In the genomic region with DNA sequence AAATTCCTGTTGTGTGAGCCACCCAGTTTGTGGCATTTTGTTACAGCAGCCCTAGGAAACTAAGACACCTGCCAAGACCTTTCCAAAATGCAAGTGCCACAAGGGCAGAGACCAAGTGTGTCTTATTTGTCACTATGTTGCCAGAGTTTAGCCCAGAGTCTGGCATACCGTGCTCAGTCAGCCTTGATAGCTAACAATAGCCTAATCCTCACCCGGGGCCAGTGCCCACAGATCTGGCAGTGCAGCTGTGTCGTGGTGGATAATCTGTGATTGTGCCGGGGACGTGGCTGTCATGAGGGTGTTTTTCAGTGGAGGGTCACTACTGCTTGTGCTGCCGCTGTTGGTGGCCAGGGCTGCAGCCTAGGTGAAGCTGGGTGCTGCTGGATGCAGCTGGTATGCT, we compare ENCODE assay signal across 21 cellular contexts. TPM values are rescaled to one million over a fixed set of nuclear protein-coding genes. Genes with fewer than 3 reads are reported as not detected.
DNase-seq lines count a peak whose midpoint lies in the region; ATAC-seq and TF ChIP-seq lines count a peak whose summit lies in the region.
"Had no signal": no experiment of that assay in that cellular context is flagged by ENCODE, and none has a peak within 500 bp of the region (broad histone marks: within the 10 kb centered on the region; RNA-seq: fewer than 3 reads in every experiment).

No MANE protein-coding gene starts in this region.

- H3K4me3 Mint-ChIP-seq in stimulated activated memory B cell treated with anti-CD40 and anti-IgM and Interleukin-4, amounts not matched to agents 10 μg/mL and 1 μg/mL and 100 μg/mL, for 72 hours, result no peak overlapping the region
- no peak overlapping the region for H3K4me3 Mint-ChIP-seq in CD8-positive, alpha-beta memory T cell
- H3K4me3 Mint-ChIP-seq: CD4-positive, alpha-beta memory T cell; HFFc6; IgD-negative memory B cell had no signal

- no peaks in the 10 kb centered on the region for H3K9me3 ChIP-seq in left ventricle myocardium inferior (replicated peaks)
- H3K9me3 ChIP-seq in CD8-positive, alpha-beta memory T cell (ENCODE audit: low read length), result no peaks in the 10 kb centered on the region
- H3K9me3 ChIP-seq: A549, BE2C had no signal

- H3K27me3 ChIP-seq in left ventricle myocardium inferior (ENCODE audit: low read depth), result no peaks in the 10 kb centered on the region
- no peaks in the 10 kb centered on the region for H3K27me3 ChIP-seq in CD8-positive, alpha-beta memory T cell (ENCODE audit: insufficient read depth, low read length, poor library complexity, severe bottlenecking)
- H3K27me3 ChIP-seq: BE2C had no signal

- DNase-seq in left ventricle myocardium superior (no peak), left ventricle myocardium inferior (no peak), iPS-NIHi11 (ENCODE audit: low spot score) (peak; percentile 42), left lobe of liver (ENCODE audit: low spot score) (no peak)
- DNase-seq in CD8-positive, alpha-beta memory T cell, result no peak
- DNase-seq: BE2C; CD4-positive, alpha-beta memory T cell; COR-L47; DND-41; GF-D8; GOT3; HCEC 1CT; HFFc6 had no signal

- H3K9me3 Mint-ChIP-seq in stimulated activated memory B cell treated with anti-CD40 and anti-IgM and Interleukin-4, amounts not matched to agents 10 μg/mL and 1 μg/mL and 100 μg/mL, for 72 hours, result no peaks in the 10 kb centered on the region
- no peaks in the 10 kb centered on the region for H3K9me3 Mint-ChIP-seq in CD8-positive, alpha-beta memory T cell
- H3K9me3 Mint-ChIP-seq: CD4-positive, alpha-beta memory T cell; IgD-negative memory B cell had no signal

- POLR2A ChIA-PET in CD8-positive, alpha-beta memory T cell (lab: Charles Lee), result no interaction called here

- no peaks in the 10 kb centered on the region for H3K4me1 ChIP-seq in left ventricle myocardium inferior
- H3K4me1 ChIP-seq in CD8-positive, alpha-beta memory T cell (ENCODE audit: insufficient read depth, low read length), result no peaks in the 10 kb centered on the region
- H3K4me1 ChIP-seq: A549, BE2C had no signal

- peaks cover 7% of the 10 kb centered on the region for H3K27me3 Mint-ChIP-seq in stimulated activated memory B cell treated with anti-CD40 and anti-IgM and Interleukin-4, amounts not matched to agents 10 μg/mL and 1 μg/mL and 100 μg/mL, for 72 hours
- H3K27me3 Mint-ChIP-seq in CD8-positive, alpha-beta memory T cell, result peaks cover 8 to 16% of the 10 kb centered on the region in 2 donors

- TF ChIP-seq CTCF in left ventricle myocardium inferior (IDR thresholded peaks at IDR 0.05; ENCODE audit: borderline replicate concordance), result no peak

- TF ChIP-seq EP300 in Ishikawa (IDR thresholded peaks at IDR 0.05; ENCODE audit: borderline replicate concordance), result no peak

- H3K27ac ChIP-seq in left ventricle myocardium inferior (replicated peaks), result no peak overlapping the region
- no peak overlapping the region for H3K27ac ChIP-seq in CD8-positive, alpha-beta memory T cell (ENCODE audit: low read depth, low read length)
- H3K27ac ChIP-seq: A549, C4-2B had no signal

- H3K36me3 ChIP-seq in left ventricle myocardium inferior, result no peaks in the 10 kb centered on the region
- no peaks in the 10 kb centered on the region for H3K36me3 ChIP-seq in CD8-positive, alpha-beta memory T cell (ENCODE audit: insufficient read depth, low read length)
- H3K36me3 ChIP-seq: BE2C had no signal

- no peak overlapping the region for H3K4me3 ChIP-seq in left ventricle myocardium inferior
- no peak overlapping the region for H3K4me3 ChIP-seq in CD8-positive, alpha-beta memory T cell (ENCODE audit: low read length)
- H3K4me3 ChIP-seq: A549 had no signal

- no peak overlapping the region for H3K27ac Mint-ChIP-seq in stimulated activated memory B cell treated with anti-CD40 and anti-IgM and Interleukin-4, amounts not matched to agents 10 μg/mL and 1 μg/mL and 100 μg/mL, for 72 hours
- H3K27ac Mint-ChIP-seq in CD8-positive, alpha-beta memory T cell, result no peak overlapping the region
- H3K27ac Mint-ChIP-seq: CD4-positive, alpha-beta memory T cell; HFFc6; IgD-negative memory B cell had no signal

- CTCF ChIA-PET in CD8-positive, alpha-beta memory T cell (lab: Charles Lee), result no interaction called here

- TF ChIP-seq RAD21 in Ishikawa (IDR thresholded peaks at IDR 0.05; ENCODE audit: low read depth), result no peak

- H3K4me1 Mint-ChIP-seq in stimulated activated memory B cell treated with anti-CD40 and anti-IgM and Interleukin-4, amounts not matched to agents 10 μg/mL and 1 μg/mL and 100 μg/mL, for 72 hours, result no peaks in the 10 kb centered on the region
- H3K4me1 Mint-ChIP-seq in CD8-positive, alpha-beta memory T cell, result no peaks in the 10 kb centered on the region
- H3K4me1 Mint-ChIP-seq: CD4-positive, alpha-beta memory T cell; IgD-negative memory B cell had no signal

- no peaks in the 10 kb centered on the region for H3K36me3 Mint-ChIP-seq in stimulated activated memory B cell treated with anti-CD40 and anti-IgM and Interleukin-4, amounts not matched to agents 10 μg/mL and 1 μg/mL and 100 μg/mL, for 72 hours
- H3K36me3 Mint-ChIP-seq in CD8-positive, alpha-beta memory T cell, result no peaks in the 10 kb centered on the region
- H3K36me3 Mint-ChIP-seq: CD4-positive, alpha-beta memory T cell; IgD-negative memory B cell had no signal

- ATAC-seq in left ventricle myocardium superior (peak; percentile 19), left lobe of liver (no peak), GM19463 (IDR thresholded peaks at IDR 0.05; ENCODE audit: unreplicated experiment) (no peak)
- ATAC-seq in stimulated activated memory B cell treated with anti-CD40 and anti-IgM and Interleukin-4, amounts not matched to agents 10 μg/mL and 1 μg/mL and 100 μg/mL, for 72 hours, result peak; percentile 18
- ATAC-seq: A549 had no signal

- intact Hi-C loops in left ventricle myocardium superior (cut with micrococcal nuclease) (no loop called here), left ventricle myocardium inferior (cut with micrococcal nuclease) (no loop called here)

TF ChIP-seq in Ishikawa, 13 proteins besides CTCF, POLR2A, EP300 and RAD21:
- peak; percentile 72 for TF ChIP-seq TEAD4 (IDR thresholded peaks at IDR 0.05)
- TF ChIP-seq EGR1 (IDR thresholded peaks at IDR 0.05), result no peak
- TF ChIP-seq, protein P1, sequence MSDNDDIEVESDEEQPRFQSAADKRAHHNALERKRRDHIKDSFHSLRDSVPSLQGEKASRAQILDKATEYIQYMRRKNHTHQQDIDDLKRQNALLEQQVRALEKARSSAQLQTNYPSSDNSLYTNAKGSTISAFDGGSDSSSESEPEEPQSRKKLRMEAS (IDR thresholded peaks at IDR 0.05), result no peak
- TF ChIP-seq, protein P2, sequence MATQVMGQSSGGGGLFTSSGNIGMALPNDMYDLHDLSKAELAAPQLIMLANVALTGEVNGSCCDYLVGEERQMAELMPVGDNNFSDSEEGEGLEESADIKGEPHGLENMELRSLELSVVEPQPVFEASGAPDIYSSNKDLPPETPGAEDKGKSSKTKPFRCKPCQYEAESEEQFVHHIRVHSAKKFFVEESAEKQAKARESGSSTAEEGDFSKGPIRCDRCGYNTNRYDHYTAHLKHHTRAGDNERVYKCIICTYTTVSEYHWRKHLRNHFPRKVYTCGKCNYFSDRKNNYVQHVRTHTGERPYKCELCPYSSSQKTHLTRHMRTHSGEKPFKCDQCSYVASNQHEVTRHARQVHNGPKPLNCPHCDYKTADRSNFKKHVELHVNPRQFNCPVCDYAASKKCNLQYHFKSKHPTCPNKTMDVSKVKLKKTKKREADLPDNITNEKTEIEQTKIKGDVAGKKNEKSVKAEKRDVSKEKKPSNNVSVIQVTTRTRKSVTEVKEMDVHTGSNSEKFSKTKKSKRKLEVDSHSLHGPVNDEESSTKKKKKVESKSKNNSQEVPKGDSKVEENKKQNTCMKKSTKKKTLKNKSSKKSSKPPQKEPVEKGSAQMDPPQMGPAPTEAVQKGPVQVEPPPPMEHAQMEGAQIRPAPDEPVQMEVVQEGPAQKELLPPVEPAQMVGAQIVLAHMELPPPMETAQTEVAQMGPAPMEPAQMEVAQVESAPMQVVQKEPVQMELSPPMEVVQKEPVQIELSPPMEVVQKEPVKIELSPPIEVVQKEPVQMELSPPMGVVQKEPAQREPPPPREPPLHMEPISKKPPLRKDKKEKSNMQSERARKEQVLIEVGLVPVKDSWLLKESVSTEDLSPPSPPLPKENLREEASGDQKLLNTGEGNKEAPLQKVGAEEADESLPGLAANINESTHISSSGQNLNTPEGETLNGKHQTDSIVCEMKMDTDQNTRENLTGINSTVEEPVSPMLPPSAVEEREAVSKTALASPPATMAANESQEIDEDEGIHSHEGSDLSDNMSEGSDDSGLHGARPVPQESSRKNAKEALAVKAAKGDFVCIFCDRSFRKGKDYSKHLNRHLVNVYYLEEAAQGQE (IDR thresholded peaks at IDR 0.05; ENCODE audit: low read depth), result no peak
- peak; percentile 16; the same call in 1 of the 2 replicates for TF ChIP-seq NFIC (IDR thresholded peaks at IDR 0.05)

RNA-seq across cellular contexts. Expression of a gene that starts 53.5 kb away (rescaled TPM):
- total RNA-seq in left ventricle myocardium superior, result not detected
- total RNA-seq in left ventricle myocardium inferior, result not detected
- total RNA-seq in left lobe of liver, result 1.3 TPM
- total RNA-seq in CD8-positive, alpha-beta memory T cell, result not detected
- polyA plus RNA-seq in CD8-positive, alpha-beta memory T cell, result 0.12 TPM
- total RNA-seq: CD4-positive, alpha-beta memory T cell; HFFc6; HT1080 had no signal
- polyA plus RNA-seq: AG04450; CD4-positive, alpha-beta memory T cell had no signal

Comparison
In these comparisons a context has a peak if more than half of its experiments do, and no peak if none do; other contexts are left out.
1. ATAC-seq: peak in left ventricle myocardium superior (single experiment) and stimulated activated memory B cell treated with anti-CD40 and anti-IgM and Interleukin-4, amounts not matched to agents 10 μg/mL and 1 μg/mL and 100 μg/mL, for 72 hours (single experiment); none in left lobe of liver (single experiment) and GM19463 (single experiment).